ENCODE assay signal across 9 cellular contexts in genomic region chr15:74364936-74365618, GRCh38.
DNase-seq lines count a peak whose midpoint lies in the region; ATAC-seq and TF ChIP-seq lines count a peak whose summit lies in the region.
"Had no signal": no experiment of that assay in that cellular context is flagged by ENCODE, and none has a peak within 500 bp of the region (broad histone marks: within the 10 kb centered on the region; RNA-seq: fewer than 3 reads in every experiment).

No MANE protein-coding gene starts in this region.

- H3K9me3 ChIP-seq in HEK293 (ENCODE audit: control insufficient read depth, insufficient read depth, low read depth, low read length): no peaks in the 10 kb centered on the region
- no peaks in the 10 kb centered on the region for H3K9me3 ChIP-seq in adipocyte (ENCODE audit: control insufficient read depth, low read length)
- H3K9me3 ChIP-seq in iPS-20b (ENCODE audit: insufficient read depth, low read depth, low read length): no peaks in the 10 kb centered on the region

- DNase-seq in adipocyte (ENCODE audit: low read depth): no peak
- DNase-seq in NCI-H1092 (lab: John Stamatoyannopoulos, UW): no peak
- DNase-seq in NCI-H345 (lab: John Stamatoyannopoulos, UW): no peak
- DNase-seq in NCI-H510A treated with DMSO at 0.1 percent for 48 hours (lab: John Stamatoyannopoulos, UW): no peak
- DNase-seq: NCI-H1417 had no signal

- TF ChIP-seq CTCF in HEK293 (tag by site-specific recombination; IDR thresholded peaks at IDR 0.05): no peak

- peak overlapping the region; percentile 94 for H3K9ac ChIP-seq in adipocyte (ENCODE audit: low read length)
- H3K9ac ChIP-seq in iPS-20b (ENCODE audit: low read depth, low read length): peak overlapping the region; percentile 73; the same call in 1 of the 2 replicates

- no peak for ATAC-seq in GM21786 (IDR thresholded peaks at IDR 0.05; ENCODE audit: unreplicated experiment)

- H3K27me3 ChIP-seq in adipocyte (replicated peaks; ENCODE audit: control insufficient read depth, insufficient read depth, low read length) (no peaks in the 10 kb centered on the region), iPS-20b (ENCODE audit: insufficient read depth, low read length) (peaks cover 30% of the 10 kb centered on the region)

- H3K4me3 ChIP-seq in HEK293 (ENCODE audit: low read depth, low read length) (peak overlapping the region; percentile 52), adipocyte (ENCODE audit: low read length) (peak overlapping the region; percentile 87), iPS-20b (ENCODE audit: low read length) (peak overlapping the region; percentile 72), skin epidermis (peak overlapping the region in 4 of 7 experiments; percentile 38 to 51 (median 46))

- H3K27ac ChIP-seq in HEK293 (ENCODE audit: extremely low read depth, low read depth, low read length): no peak overlapping the region
- H3K27ac ChIP-seq in iPS-20b (ENCODE audit: low read length): no peak overlapping the region
- peak overlapping the region in 6 of 21 experiments; percentile 16 to 71 (median 68) for H3K27ac ChIP-seq in skin epidermis

- POLR2A ChIA-PET in HEK293 (lab: Yijun Ruan, JAX): no interaction called here

- H3K4me1 ChIP-seq in HEK293 (ENCODE audit: control insufficient read depth, insufficient read depth, low read length) (no peaks in the 10 kb centered on the region), adipocyte (ENCODE audit: control insufficient read depth, insufficient read depth, low read length) (peaks cover 44% of the 10 kb centered on the region), iPS-20b (ENCODE audit: insufficient read depth, low read length) (peaks cover 10% of the 10 kb centered on the region; the same call in 1 of the 2 replicates)

- H3K36me3 ChIP-seq in HEK293 (ENCODE audit: control insufficient read depth in 2 of 2, insufficient read depth in 1 of 2, low read length in 2 of 2) (no peaks in the 10 kb centered on the region), adipocyte (ENCODE audit: control insufficient read depth, insufficient read depth, low read length, severe bottlenecking) (no peaks in the 10 kb centered on the region), iPS-20b (ENCODE audit: insufficient read depth, low read depth, low read length) (no peaks in the 10 kb centered on the region)

- CTCF ChIA-PET in HEK293 (lab: Yijun Ruan, JAX): interaction anchor here (0.7 to 4.1 kb wide), 4 partner anchors 8 to 405 kb away, joined by 4 to 19 read pairs (median 9); no protein-coding TSS in a partner anchor

TF ChIP-seq in HEK293, 187 proteins besides CTCF, POLR2A, EP300 and RAD21:
- TF ChIP-seq ZNF292 (tag by site-specific recombination; IDR thresholded peaks at IDR 0.05; ENCODE audit: borderline replicate concordance, low read depth): no peak
- no peak for TF ChIP-seq FEZF1 (tag by site-specific recombination; IDR thresholded peaks at IDR 0.05)
- TF ChIP-seq ZNF585B (tag by site-specific recombination; IDR thresholded peaks at IDR 0.05): no peak
- TF ChIP-seq PRDM10 (tag by site-specific recombination; IDR thresholded peaks at IDR 0.05): no peak
- TF ChIP-seq, protein P1, sequence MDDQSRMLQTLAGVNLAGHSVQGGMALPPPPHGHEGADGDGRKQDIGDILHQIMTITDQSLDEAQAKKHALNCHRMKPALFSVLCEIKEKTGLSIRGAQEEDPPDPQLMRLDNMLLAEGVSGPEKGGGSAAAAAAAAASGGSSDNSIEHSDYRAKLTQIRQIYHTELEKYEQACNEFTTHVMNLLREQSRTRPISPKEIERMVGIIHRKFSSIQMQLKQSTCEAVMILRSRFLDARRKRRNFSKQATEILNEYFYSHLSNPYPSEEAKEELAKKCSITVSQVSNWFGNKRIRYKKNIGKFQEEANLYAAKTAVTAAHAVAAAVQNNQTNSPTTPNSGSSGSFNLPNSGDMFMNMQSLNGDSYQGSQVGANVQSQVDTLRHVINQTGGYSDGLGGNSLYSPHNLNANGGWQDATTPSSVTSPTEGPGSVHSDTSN (CRISPR knock-in tag; IDR thresholded peaks at IDR 0.05): no peak
- no peak for TF ChIP-seq ZBTB8A (tag by site-specific recombination; IDR thresholded peaks at IDR 0.05)
- TF ChIP-seq, protein P2, sequence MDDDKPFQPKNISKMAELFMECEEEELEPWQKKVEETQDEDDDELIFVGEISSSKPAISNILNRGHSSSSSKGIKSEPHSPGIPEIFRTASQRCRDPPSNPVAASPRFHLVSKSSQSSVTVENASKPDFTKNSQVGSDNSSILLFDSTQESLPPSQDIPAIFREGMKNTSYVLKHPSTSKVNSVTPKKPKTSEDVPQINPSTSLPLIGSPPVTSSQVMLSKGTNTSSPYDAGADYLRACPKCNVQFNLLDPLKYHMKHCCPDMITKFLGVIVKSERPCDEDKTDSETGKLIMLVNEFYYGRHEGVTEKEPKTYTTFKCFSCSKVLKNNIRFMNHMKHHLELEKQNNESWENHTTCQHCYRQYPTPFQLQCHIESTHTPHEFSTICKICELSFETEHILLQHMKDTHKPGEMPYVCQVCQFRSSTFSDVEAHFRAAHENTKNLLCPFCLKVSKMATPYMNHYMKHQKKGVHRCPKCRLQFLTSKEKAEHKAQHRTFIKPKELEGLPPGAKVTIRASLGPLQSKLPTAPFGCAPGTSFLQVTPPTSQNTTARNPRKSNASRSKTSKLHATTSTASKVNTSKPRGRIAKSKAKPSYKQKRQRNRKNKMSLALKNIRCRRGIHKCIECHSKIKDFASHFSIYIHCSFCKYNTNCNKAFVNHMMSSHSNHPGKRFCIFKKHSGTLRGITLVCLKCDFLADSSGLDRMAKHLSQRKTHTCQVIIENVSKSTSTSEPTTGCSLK (tag by site-specific recombination; IDR thresholded peaks at IDR 0.05): no peak
- no peak for TF ChIP-seq ZNF266 (tag by site-specific recombination; IDR thresholded peaks at IDR 0.05; ENCODE audit: low read depth)
- TF ChIP-seq, protein P3, sequence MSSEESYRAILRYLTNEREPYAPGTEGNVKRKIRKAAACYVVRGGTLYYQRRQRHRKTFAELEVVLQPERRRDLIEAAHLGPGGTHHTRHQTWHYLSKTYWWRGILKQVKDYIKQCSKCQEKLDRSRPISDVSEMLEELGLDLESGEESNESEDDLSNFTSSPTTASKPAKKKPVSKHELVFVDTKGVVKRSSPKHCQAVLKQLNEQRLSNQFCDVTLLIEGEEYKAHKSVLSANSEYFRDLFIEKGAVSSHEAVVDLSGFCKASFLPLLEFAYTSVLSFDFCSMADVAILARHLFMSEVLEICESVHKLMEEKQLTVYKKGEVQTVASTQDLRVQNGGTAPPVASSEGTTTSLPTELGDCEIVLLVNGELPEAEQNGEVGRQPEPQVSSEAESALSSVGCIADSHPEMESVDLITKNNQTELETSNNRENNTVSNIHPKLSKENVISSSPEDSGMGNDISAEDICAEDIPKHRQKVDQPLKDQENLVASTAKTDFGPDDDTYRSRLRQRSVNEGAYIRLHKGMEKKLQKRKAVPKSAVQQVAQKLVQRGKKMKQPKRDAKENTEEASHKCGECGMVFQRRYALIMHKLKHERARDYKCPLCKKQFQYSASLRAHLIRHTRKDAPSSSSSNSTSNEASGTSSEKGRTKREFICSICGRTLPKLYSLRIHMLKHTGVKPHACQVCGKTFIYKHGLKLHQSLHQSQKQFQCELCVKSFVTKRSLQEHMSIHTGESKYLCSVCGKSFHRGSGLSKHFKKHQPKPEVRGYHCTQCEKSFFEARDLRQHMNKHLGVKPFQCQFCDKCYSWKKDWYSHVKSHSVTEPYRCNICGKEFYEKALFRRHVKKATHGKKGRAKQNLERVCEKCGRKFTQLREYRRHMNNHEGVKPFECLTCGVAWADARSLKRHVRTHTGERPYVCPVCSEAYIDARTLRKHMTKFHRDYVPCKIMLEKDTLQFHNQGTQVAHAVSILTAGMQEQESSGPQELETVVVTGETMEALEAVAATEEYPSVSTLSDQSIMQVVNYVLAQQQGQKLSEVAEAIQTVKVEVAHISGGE (tag by site-specific recombination; conservative IDR thresholded peaks at IDR 0.05; ENCODE audit: low read depth): no peak
- no peak for TF ChIP-seq ZNF37A (tag by site-specific recombination; IDR thresholded peaks at IDR 0.05)
